Comparison of ENCODE assay signal across 13 cellular contexts in genomic region chr13:113906566-113906965, GRCh38. TPM values are rescaled to one million over a fixed set of nuclear protein-coding genes. Genes with fewer than 3 reads are reported as not detected.
DNase-seq lines count a peak whose midpoint lies in the region; ATAC-seq and TF ChIP-seq lines count a peak whose summit lies in the region.
"Had no signal": no experiment of that assay in that cellular context is flagged by ENCODE, and none has a peak within 500 bp of the region (broad histone marks: within the 10 kb centered on the region; RNA-seq: fewer than 3 reads in every experiment).

No MANE protein-coding gene starts in this region.

- peak; percentile 86 for DNase-seq in ACHN
- peak; percentile 46 for DNase-seq in HT1080 (ENCODE audit: low read depth)
- peak; percentile 26 for DNase-seq in kidney tubule cell (ENCODE audit: low spot score)
- no peak for DNase-seq in hippocampal formation (lab: John Stamatoyannopoulos, UW)
- DNase-seq: activated T-cell treated with anti-CD3 and anti-CD28 coated beads, Interleukin-2, amount 50 U/mL, for 24 hours; H9; NCI-H774; psoas muscle had no signal

- ATAC-seq in SK-N-SH treated with all-trans-retinoic acid at 6 μM for 48 hours: peak; percentile 57
- no peak for ATAC-seq in HG03196 (IDR thresholded peaks at IDR 0.05; ENCODE audit: unreplicated experiment)
- ATAC-seq in GM18868 (IDR thresholded peaks at IDR 0.05; ENCODE audit: unreplicated experiment): no peak
- no peak for ATAC-seq in GM21717 (IDR thresholded peaks at IDR 0.05; ENCODE audit: unreplicated experiment)
- ATAC-seq: WTC11 had no signal

- in situ Hi-C loops in ACHN (cut with HindIII; ENCODE audit: low pct_ligation_motif_present, low pct_unique_long_range_greater_than_20kb, low sequenced_read_pairs): no loop called here

TF ChIP-seq in SK-N-SH treated with all-trans-retinoic acid at 6 μM for 48 hours, 23 proteins besides CTCF, POLR2A, EP300 and RAD21:
- TF ChIP-seq PPARA (CRISPR knock-in tag; IDR thresholded peaks at IDR 0.05; ENCODE audit: borderline replicate concordance) (no peak), ZFP30 (CRISPR knock-in tag; IDR thresholded peaks at IDR 0.05) (no peak), ISL1 (CRISPR knock-in tag; IDR thresholded peaks at IDR 0.05) (no peak), CSRNP3 (CRISPR knock-in tag; IDR thresholded peaks at IDR 0.05) (no peak), GLIS3 (CRISPR knock-in tag; IDR thresholded peaks at IDR 0.05) (no peak)
- TF ChIP-seq, protein P1, sequence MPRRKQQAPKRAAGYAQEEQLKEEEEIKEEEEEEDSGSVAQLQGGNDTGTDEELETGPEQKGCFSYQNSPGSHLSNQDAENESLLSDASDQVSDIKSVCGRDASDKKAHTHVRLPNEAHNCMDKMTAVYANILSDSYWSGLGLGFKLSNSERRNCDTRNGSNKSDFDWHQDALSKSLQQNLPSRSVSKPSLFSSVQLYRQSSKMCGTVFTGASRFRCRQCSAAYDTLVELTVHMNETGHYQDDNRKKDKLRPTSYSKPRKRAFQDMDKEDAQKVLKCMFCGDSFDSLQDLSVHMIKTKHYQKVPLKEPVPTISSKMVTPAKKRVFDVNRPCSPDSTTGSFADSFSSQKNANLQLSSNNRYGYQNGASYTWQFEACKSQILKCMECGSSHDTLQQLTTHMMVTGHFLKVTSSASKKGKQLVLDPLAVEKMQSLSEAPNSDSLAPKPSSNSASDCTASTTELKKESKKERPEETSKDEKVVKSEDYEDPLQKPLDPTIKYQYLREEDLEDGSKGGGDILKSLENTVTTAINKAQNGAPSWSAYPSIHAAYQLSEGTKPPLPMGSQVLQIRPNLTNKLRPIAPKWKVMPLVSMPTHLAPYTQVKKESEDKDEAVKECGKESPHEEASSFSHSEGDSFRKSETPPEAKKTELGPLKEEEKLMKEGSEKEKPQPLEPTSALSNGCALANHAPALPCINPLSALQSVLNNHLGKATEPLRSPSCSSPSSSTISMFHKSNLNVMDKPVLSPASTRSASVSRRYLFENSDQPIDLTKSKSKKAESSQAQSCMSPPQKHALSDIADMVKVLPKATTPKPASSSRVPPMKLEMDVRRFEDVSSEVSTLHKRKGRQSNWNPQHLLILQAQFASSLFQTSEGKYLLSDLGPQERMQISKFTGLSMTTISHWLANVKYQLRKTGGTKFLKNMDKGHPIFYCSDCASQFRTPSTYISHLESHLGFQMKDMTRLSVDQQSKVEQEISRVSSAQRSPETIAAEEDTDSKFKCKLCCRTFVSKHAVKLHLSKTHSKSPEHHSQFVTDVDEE (CRISPR knock-in tag; IDR thresholded peaks at IDR 0.05): no peak
- TF ChIP-seq, protein P2, sequence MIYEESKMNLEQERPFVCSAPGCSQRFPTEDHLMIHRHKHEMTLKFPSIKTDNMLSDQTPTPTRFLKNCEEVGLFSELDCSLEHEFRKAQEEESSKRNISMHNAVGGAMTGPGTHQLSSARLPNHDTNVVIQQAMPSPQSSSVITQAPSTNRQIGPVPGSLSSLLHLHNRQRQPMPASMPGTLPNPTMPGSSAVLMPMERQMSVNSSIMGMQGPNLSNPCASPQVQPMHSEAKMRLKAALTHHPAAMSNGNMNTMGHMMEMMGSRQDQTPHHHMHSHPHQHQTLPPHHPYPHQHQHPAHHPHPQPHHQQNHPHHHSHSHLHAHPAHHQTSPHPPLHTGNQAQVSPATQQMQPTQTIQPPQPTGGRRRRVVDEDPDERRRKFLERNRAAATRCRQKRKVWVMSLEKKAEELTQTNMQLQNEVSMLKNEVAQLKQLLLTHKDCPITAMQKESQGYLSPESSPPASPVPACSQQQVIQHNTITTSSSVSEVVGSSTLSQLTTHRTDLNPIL (CRISPR knock-in tag; IDR thresholded peaks at IDR 0.05; ENCODE audit: low read depth): no peak

RNA-seq across cellular contexts. Expression of gene GAS6, which starts 42.7 kb away (rescaled TPM):
- 136 and 138 TPM in 2 replicates for total RNA-seq in HT1080 (2014; rRNA removed; shearing (Covaris generic))
- polyA plus RNA-seq in HT1080 (2015; cell fraction: cytosol; rRNA removed): 338 and 350 TPM in 2 replicates
- 351 and 364 TPM in 2 replicates for polyA plus RNA-seq in HT1080 (2015; cell fraction: nucleus; rRNA removed)

Comparison
In these comparisons a context has a peak if more than half of its experiments do, and no peak if none do; other contexts are left out.
1. DNase-seq: peak in ACHN (single experiment), HT1080 (single experiment) and kidney tubule cell (single experiment); none in hippocampal formation (0 of 2).